12 cellular contexts compared by ENCODE assay signal in genomic region chr10:125093199-125093841, GRCh38.
DNase-seq lines count a peak whose midpoint lies in the region; ATAC-seq and TF ChIP-seq lines count a peak whose summit lies in the region.
"Had no signal": no experiment of that assay in that cellular context is flagged by ENCODE, and none has a peak within 500 bp of the region (broad histone marks: within the 10 kb centered on the region; RNA-seq: fewer than 3 reads in every experiment).

No MANE protein-coding gene starts in this region.

- TF ChIP-seq EP300 in tibial nerve (IDR thresholded peaks at IDR 0.05) = peak in 1 of 2 donors; percentile 38

- H3K9ac ChIP-seq in fibroblast of lung (ENCODE audit: insufficient read depth, low read length) (peak overlapping the region; percentile 10), muscle layer of colon (ENCODE audit: low read length) (no peak overlapping the region)

- H4K20me1 ChIP-seq in fibroblast of lung (ENCODE audit: control insufficient read depth, extremely low read depth, insufficient read depth, low read length) = no peaks in the 10 kb centered on the region

- TF ChIP-seq POLR2A in Peyer's patch (IDR thresholded peaks at IDR 0.05) = no peak
- TF ChIP-seq POLR2A in tibial nerve (IDR thresholded peaks at IDR 0.05) = no peak

- H3K36me3 Mint-ChIP-seq in activated CD4-positive, alpha-beta memory T cell treated with anti-CD3 and anti-CD28 coated beads, Interleukin-2, amount 10 ng/mL, durations not matched to agents 7 days and 5 days (ENCODE audit: low read depth) = no peaks in the 10 kb centered on the region
- H3K36me3 Mint-ChIP-seq: naive thymus-derived CD4-positive, alpha-beta T cell had no signal

- H2AFZ ChIP-seq in fibroblast of lung (ENCODE audit: low read length) = no peak overlapping the region

- H3K9me3 Mint-ChIP-seq in activated CD4-positive, alpha-beta memory T cell treated with anti-CD3 and anti-CD28 coated beads, Interleukin-2, amount 10 ng/mL, durations not matched to agents 7 days and 5 days = no peaks in the 10 kb centered on the region

- WGBS in tibial nerve, 2 donors = 47 to 48% methylated on average over 15 of the region's 15 CpGs

- H3K27ac Mint-ChIP-seq in activated CD4-positive, alpha-beta memory T cell treated with anti-CD3 and anti-CD28 coated beads, Interleukin-2, amount 10 ng/mL, durations not matched to agents 7 days and 5 days = no peak overlapping the region
- H3K27ac Mint-ChIP-seq: naive thymus-derived CD4-positive, alpha-beta T cell had no signal

- CTCF ChIA-PET in activated CD4-positive, alpha-beta memory T cell treated with anti-CD3 and anti-CD28 coated beads, Interleukin-2, amount 10 ng/mL, durations not matched to agents 7 days and 5 days (lab: Charles Lee) = no interaction called here

- POLR2A ChIA-PET in activated CD4-positive, alpha-beta memory T cell treated with anti-CD3 and anti-CD28 coated beads, Interleukin-2, amount 10 ng/mL, durations not matched to agents 7 days and 5 days (lab: Charles Lee) = interaction anchor here (0.5 kb wide), 1 partner anchor 67 kb away, joined by 3 read pairs; the partner anchor contains the start of gene CTBP2

- peak overlapping the region; percentile 30 for H3K4me2 ChIP-seq in fibroblast of lung (ENCODE audit: extremely low read depth, insufficient read depth, low read length)

- no peak for ATAC-seq in GM19023 (IDR thresholded peaks at IDR 0.05; ENCODE audit: unreplicated experiment)
- ATAC-seq: naive thymus-derived CD4-positive, alpha-beta T cell had no signal

- no peak overlapping the region for H3K4me3 ChIP-seq in Peyer's patch
- H3K4me3 ChIP-seq in fibroblast of lung (replicated peaks in 1 of 4; ENCODE audit: control extremely low read depth in 1 of 4, insufficient read depth in 1 of 4, low read depth in 3 of 4, low read length in 4 of 4) = no peak overlapping the region
- H3K4me3 ChIP-seq in muscle layer of colon (ENCODE audit: low read depth in 1 of 2, low read length in 2 of 2) = no peak overlapping the region
- no peak overlapping the region for H3K4me3 ChIP-seq in tibial nerve
- H3K4me3 ChIP-seq: SJCRH30 had no signal

- H3K36me3 ChIP-seq in Peyer's patch (no peaks in the 10 kb centered on the region), fibroblast of lung (ENCODE audit: control insufficient read depth, insufficient read depth, low read length) (no peaks in the 10 kb centered on the region), muscle layer of colon (ENCODE audit: insufficient read depth, low read length) (peaks cover 4% of the 10 kb centered on the region), tibial nerve (no peaks in the 10 kb centered on the region)
- H3K36me3 ChIP-seq: SJCRH30 had no signal

- H3K4me1 Mint-ChIP-seq in activated CD4-positive, alpha-beta memory T cell treated with anti-CD3 and anti-CD28 coated beads, Interleukin-2, amount 10 ng/mL, durations not matched to agents 7 days and 5 days = peaks cover 4% of the 10 kb centered on the region

- TF ChIP-seq CTCF in Peyer's patch (IDR thresholded peaks at IDR 0.05) (no peak), fibroblast of lung (conservative IDR thresholded peaks at IDR 0.05 in 1 of 2, IDR thresholded peaks at IDR 0.05 in 1 of 2; ENCODE audit: low read depth in 1 of 2, low read length in 2 of 2) (no peak), tibial nerve (IDR thresholded peaks at IDR 0.05) (no peak)

- H3K27ac ChIP-seq in Peyer's patch (peak overlapping the region; percentile 9 to 57 (median 46)), fibroblast of lung (ENCODE audit: insufficient read depth, low read length) (peak overlapping the region; percentile 19), muscle layer of colon (ENCODE audit: low read depth, low read length) (peak overlapping the region; percentile 14), tibial nerve (peak overlapping the region in 3 of 4 donors; percentile 51 to 76 (median 68))
- H3K27ac ChIP-seq: SJCRH30 had no signal

- DNase-seq in Peyer's patch (peak in 1 of 3 donors; percentile 58), fibroblast of lung (ENCODE audit: low read depth in 2 of 2) (peak; percentile 68 to 71), tibial nerve (ENCODE audit: low spot score in 2 of 2) (peak; percentile 51 to 52)
- DNase-seq in stimulated activated naive CD4-positive, alpha-beta T cell (lab: John Stamatoyannopoulos, UW) = no peak
- no peak for DNase-seq in activated CD4-positive, alpha-beta memory T cell treated with anti-CD3 and anti-CD28 coated beads, Interleukin-2, amount 10 ng/mL, durations not matched to agents 7 days and 5 days
- DNase-seq in activated CD8-positive, alpha-beta memory T cell treated with anti-CD3 and anti-CD28 coated beads, Interleukin-2, amount 50 U/mL, for 4 hours = no peak
- DNase-seq: effector CD4-positive, alpha-beta T cell; naive thymus-derived CD4-positive, alpha-beta T cell; NCI-H1105 had no signal

- H3K4me1 ChIP-seq in Peyer's patch (peaks cover 0 to 12% (median 2%) of the 10 kb centered on the region in 4 donors), fibroblast of lung (ENCODE audit: control insufficient read depth, extremely low read depth, insufficient read depth, low read length) (peaks cover 31% of the 10 kb centered on the region), muscle layer of colon (ENCODE audit: insufficient read depth, low read length) (peaks cover 57% of the 10 kb centered on the region), tibial nerve (peaks cover 0 to 56% (median 8%) of the 10 kb centered on the region in 4 donors)
- H3K4me1 ChIP-seq: SJCRH30 had no signal

- peaks cover 7% of the 10 kb centered on the region for H3K27me3 Mint-ChIP-seq in activated CD4-positive, alpha-beta memory T cell treated with anti-CD3 and anti-CD28 coated beads, Interleukin-2, amount 10 ng/mL, durations not matched to agents 7 days and 5 days
- H3K27me3 Mint-ChIP-seq: naive thymus-derived CD4-positive, alpha-beta T cell had no signal

- H3K27me3 ChIP-seq in Peyer's patch (no peaks in the 10 kb centered on the region), fibroblast of lung (ENCODE audit: control insufficient read depth, insufficient read depth, low read length) (no peaks in the 10 kb centered on the region), muscle layer of colon (ENCODE audit: control insufficient read depth in 1 of 2, insufficient read depth in 2 of 2, low read length in 2 of 2) (no peaks in the 10 kb centered on the region), tibial nerve (no peaks in the 10 kb centered on the region)
- H3K27me3 ChIP-seq: SJCRH30 had no signal

- H3K79me2 ChIP-seq in fibroblast of lung (ENCODE audit: control insufficient read depth, insufficient read depth, low read length) = peaks cover 67% of the 10 kb centered on the region

- no peaks in the 10 kb centered on the region for H3K9me3 ChIP-seq in Peyer's patch
- H3K9me3 ChIP-seq in fibroblast of lung (ENCODE audit: control insufficient read depth, insufficient read depth, low read depth, low read length) = no peaks in the 10 kb centered on the region
- no peaks in the 10 kb centered on the region for H3K9me3 ChIP-seq in muscle layer of colon (ENCODE audit: low read length)
- no peaks in the 10 kb centered on the region for H3K9me3 ChIP-seq in tibial nerve
- H3K9me3 ChIP-seq: SJCRH30 had no signal

- H3K4me3 Mint-ChIP-seq in activated CD4-positive, alpha-beta memory T cell treated with anti-CD3 and anti-CD28 coated beads, Interleukin-2, amount 10 ng/mL, durations not matched to agents 7 days and 5 days = no peak overlapping the region
- H3K4me3 Mint-ChIP-seq: naive thymus-derived CD4-positive, alpha-beta T cell had no signal

Comparison
In these comparisons a context has a peak if more than half of its experiments do, and no peak if none do; other contexts are left out.
1. DNase-seq: peak in fibroblast of lung (2 of 2) and tibial nerve (2 of 2); none in stimulated activated naive CD4-positive, alpha-beta T cell (0 of 6), activated CD4-positive, alpha-beta memory T cell treated with anti-CD3 and anti-CD28 coated beads, Interleukin-2, amount 10 ng/mL, durations not matched to agents 7 days and 5 days (single experiment) and activated CD8-positive, alpha-beta memory T cell treated with anti-CD3 and anti-CD28 coated beads, Interleukin-2, amount 50 U/mL, for 4 hours (single experiment).
2. H3K27ac ChIP-seq: peak in every context shown above with its lines; median percentile 68 in tibial nerve; 46 in Peyer's patch; 19 in fibroblast of lung; 14 in muscle layer of colon.